10 cellular contexts compared by ENCODE assay signal in the genomic region with DNA sequence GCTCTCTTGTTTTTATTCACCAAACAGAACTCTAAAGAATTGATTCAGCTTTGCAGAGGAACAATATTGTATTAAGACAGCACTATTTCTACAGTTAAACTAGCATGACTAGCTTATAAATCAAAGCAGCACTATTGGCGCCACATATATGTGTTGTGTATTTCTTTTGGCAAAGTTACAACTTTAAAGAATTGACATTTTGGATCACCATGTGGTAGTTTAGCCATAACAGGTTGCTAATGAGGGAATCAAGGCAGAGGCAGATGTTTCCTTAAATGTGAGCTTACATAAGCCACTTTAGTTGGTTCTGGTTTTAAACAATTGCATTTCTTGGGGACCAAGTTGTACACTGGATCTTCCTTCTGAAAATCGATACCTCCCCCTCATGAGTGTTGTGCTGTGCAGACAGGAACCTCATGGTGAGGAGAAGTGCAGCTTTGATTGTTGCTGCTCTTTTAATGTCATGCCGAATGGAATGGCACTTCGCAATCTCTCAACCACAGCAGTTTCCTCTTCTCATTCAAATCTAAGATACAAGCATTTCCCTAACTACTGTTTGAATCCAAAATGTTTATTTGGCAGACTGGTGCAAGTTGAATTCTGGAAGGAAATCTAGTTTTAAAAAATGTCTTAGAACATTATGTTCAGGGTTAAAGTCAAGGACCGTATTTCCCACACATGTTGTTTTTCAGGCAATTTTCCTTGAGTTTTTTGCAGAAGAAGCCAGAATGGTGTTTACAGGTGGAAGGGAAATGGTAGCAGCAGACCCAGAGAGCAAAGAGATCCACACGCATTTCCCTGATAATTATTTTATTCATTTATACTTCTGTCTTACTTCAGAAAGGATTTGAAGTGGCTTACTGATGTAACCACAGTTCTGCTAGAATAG.
DNase-seq lines count a peak whose midpoint lies in the region; ATAC-seq, FAIRE-seq and TF ChIP-seq lines count a peak whose summit lies in the region.
"Had no signal": no experiment of that assay in that cellular context is flagged by ENCODE, and none has a peak within 500 bp of the region (broad histone marks: within the 10 kb centered on the region; RNA-seq: fewer than 3 reads in every experiment).

No MANE protein-coding gene starts in this region.

- peak overlapping the region in 11 of 12 donors; percentile 17 to 88 (median 60) for H3K27ac ChIP-seq in heart left ventricle
- peak overlapping the region; percentile 69 for H3K27ac ChIP-seq in suprapubic skin

- intact Hi-C loops in heart left ventricle (cut with DNase I): loop anchor here in 1 of 10 donors (2.0 kb wide), 1 partner anchor 26 kb away; no protein-coding TSS in a partner anchor

- DNase-seq in KBM-7: peak; percentile 2
- DNase-seq in bronchial epithelial cell (ENCODE audit: low read depth): no peak
- no peak for DNase-seq in heart left ventricle
- DNase-seq in suprapubic skin (ENCODE audit: low spot score in 2 of 2): no peak
- DNase-seq in NOMO-1 treated with DMSO at 0.1 percent for 48 hours (lab: John Stamatoyannopoulos, UW; ENCODE audit: unreplicated experiment): no peak
- DNase-seq in activated effector memory CD4-positive, alpha-beta T cell treated with anti-CD3 and anti-CD28 coated beads, Interleukin-2, amount 50 U/mL, for 16 hours: no peak
- DNase-seq in stimulated activated CD4-positive, alpha-beta T cell treated with anti-CD3 and anti-CD28 coated beads, Interleukin-4, amount 100 ng/mL, for 1 hour: no peak
- no peak for DNase-seq in HEK293T (ENCODE audit: extremely low spot score)
- DNase-seq: amygdala; stimulated activated naive CD8-positive, alpha-beta T cell treated with anti-CD3 and anti-CD28 coated beads, Interleukin-15, Interleukin-2, amounts not matched to agents 100 U/mL and 50 U/mL, for 24 hours had no signal

- no peaks in the 10 kb centered on the region for H3K27me3 ChIP-seq in bronchial epithelial cell (ENCODE audit: control insufficient read depth, insufficient read depth, low read length)
- H3K27me3 ChIP-seq in heart left ventricle: no peaks in the 10 kb centered on the region
- H3K27me3 ChIP-seq in suprapubic skin: no peaks in the 10 kb centered on the region

- CTCF ChIA-PET in HEK293T (lab: Yijun Ruan, JAX): no interaction called here

- TF ChIP-seq EP300 in suprapubic skin (IDR thresholded peaks at IDR 0.05): no peak

- TF ChIP-seq CTCF in bronchial epithelial cell (IDR thresholded peaks at IDR 0.05; ENCODE audit: insufficient read depth, low read length, severe bottlenecking): no peak
- TF ChIP-seq CTCF in heart left ventricle (IDR thresholded peaks at IDR 0.05): no peak
- no peak for TF ChIP-seq CTCF in suprapubic skin (IDR thresholded peaks at IDR 0.05)

- 38 to 45% (median 40%) methylated on average over 6 of the region's 6 CpGs for WGBS in heart left ventricle, 4 donors
- WGBS in suprapubic skin: 26% methylated on average over 6 of the region's 6 CpGs

- POLR2A ChIA-PET in HEK293T (lab: Yijun Ruan, JAX): no interaction called here

- H3K4me1 ChIP-seq in heart left ventricle (peaks cover 0 to 37% (median 19%) of the 10 kb centered on the region in 12 donors), suprapubic skin (peaks cover 33% of the 10 kb centered on the region)

- H3K9me3 ChIP-seq in heart left ventricle (no peaks in the 10 kb centered on the region), suprapubic skin (no peaks in the 10 kb centered on the region)

- peak; percentile 70 to 92 (median 83) for ATAC-seq in heart left ventricle
- ATAC-seq: stimulated activated naive CD8-positive, alpha-beta T cell treated with anti-CD3 and anti-CD28 coated beads, Interleukin-15, Interleukin-2, amounts not matched to agents 100 U/mL and 50 U/mL, for 24 hours had no signal

- peak; percentile 13 for FAIRE-seq in bronchial epithelial cell (lab: Jason Lieb, UNC)

- TF ChIP-seq POLR2A in heart left ventricle (IDR thresholded peaks at IDR 0.05) (no peak), suprapubic skin (IDR thresholded peaks at IDR 0.05) (no peak)

- in situ Hi-C loops in KBM-7 (cut with MboI; ENCODE audit: low pct_unique_long_range_greater_than_20kb, low sequenced_read_pairs): no loop called here

- no peak overlapping the region for H3K4me3 ChIP-seq in bronchial epithelial cell (ENCODE audit: low read depth, low read length)
- no peak overlapping the region for H3K4me3 ChIP-seq in heart left ventricle
- H3K4me3 ChIP-seq in suprapubic skin: no peak overlapping the region

- no peaks in the 10 kb centered on the region for H3K36me3 ChIP-seq in bronchial epithelial cell (ENCODE audit: control insufficient read depth, insufficient read depth, low read length)
- H3K36me3 ChIP-seq in heart left ventricle: no peaks in the 10 kb centered on the region
- no peaks in the 10 kb centered on the region for H3K36me3 ChIP-seq in suprapubic skin

TF ChIP-seq in HEK293T, 16 proteins besides CTCF, POLR2A, EP300 and RAD21:
- no peak for TF ChIP-seq ARNT (IDR thresholded peaks at IDR 0.05)
- TF ChIP-seq FOXK2 (IDR thresholded peaks at IDR 0.05): no peak
- TF ChIP-seq ZNF384 (IDR thresholded peaks at IDR 0.05): no peak
- TF ChIP-seq TARDBP (IDR thresholded peaks at IDR 0.05): no peak
- TF ChIP-seq L3MBTL2 (conservative IDR thresholded peaks at IDR 0.05): no peak
- TF ChIP-seq FOXA1 (IDR thresholded peaks at IDR 0.05): no peak
TF ChIP-seq in HEK293T: peak in this region for 0.
